1 cellular context compared by ENCODE assay signal in the genomic region with DNA sequence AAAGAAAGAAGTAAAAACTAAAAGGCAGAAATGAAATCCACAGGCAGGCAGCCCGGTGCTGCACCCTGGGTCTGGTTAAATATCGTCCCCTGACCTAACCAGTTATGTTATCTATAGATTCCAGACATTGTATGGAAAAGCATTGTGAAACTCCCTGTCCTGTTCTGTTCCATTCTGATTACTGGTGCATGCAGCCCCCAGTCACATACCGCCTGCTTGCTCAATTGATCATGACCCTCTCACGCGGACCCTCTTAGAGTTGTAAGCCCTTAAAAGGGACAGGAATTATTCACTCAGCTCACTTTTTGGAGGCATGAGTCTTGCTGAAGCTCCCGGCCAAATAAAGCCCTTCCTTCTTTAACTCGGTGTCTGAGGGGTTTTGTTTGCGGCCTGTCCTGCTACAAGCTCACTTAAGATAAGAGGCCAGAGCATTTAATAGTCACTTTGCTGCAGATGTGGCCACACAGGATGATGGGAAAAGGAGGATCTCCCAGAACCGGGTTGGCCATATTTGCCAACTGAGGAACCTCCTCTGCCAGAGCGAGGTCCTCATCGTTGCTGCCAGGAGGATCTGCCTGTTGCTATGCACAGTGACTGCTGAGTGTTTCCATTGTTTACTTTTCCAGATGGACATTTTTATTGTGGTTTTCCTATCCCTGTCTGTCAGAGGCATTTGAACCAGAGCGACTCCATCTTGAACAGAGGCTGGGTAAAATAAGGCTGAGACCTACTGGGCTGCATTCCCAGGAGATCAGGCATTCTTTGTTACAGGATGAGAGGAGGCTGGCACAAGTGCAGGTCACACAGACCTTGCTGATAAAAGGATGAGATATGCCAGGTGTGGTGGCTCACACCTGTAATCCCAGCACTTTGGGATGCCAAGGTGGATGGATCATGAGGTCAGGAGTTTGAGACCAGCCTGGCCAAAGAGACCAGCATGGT.
A peak's percentile ranks its signal among the peaks of the same experiment; 100 is the strongest.
TF ChIP-seq lines count a peak whose summit lies in the region.

No MANE protein-coding gene starts in this region.

TF ChIP-seq in SK-N-SH treated with all-trans-retinoic acid at 6 μM for 48 hours, 23 proteins besides CTCF, POLR2A, EP300 and RAD21 (continued from another document):
- TF ChIP-seq, protein P1, sequence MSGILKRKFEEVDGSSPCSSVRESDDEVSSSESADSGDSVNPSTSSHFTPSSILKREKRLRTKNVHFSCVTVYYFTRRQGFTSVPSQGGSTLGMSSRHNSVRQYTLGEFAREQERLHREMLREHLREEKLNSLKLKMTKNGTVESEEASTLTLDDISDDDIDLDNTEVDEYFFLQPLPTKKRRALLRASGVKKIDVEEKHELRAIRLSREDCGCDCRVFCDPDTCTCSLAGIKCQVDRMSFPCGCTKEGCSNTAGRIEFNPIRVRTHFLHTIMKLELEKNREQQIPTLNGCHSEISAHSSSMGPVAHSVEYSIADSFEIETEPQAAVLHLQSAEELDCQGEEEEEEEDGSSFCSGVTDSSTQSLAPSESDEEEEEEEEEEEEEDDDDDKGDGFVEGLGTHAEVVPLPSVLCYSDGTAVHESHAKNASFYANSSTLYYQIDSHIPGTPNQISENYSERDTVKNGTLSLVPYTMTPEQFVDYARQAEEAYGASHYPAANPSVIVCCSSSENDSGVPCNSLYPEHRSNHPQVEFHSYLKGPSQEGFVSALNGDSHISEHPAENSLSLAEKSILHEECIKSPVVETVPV (CRISPR knock-in tag; IDR thresholded peaks at IDR 0.05): no peak
- TF ChIP-seq ARNTL (CRISPR knock-in tag; IDR thresholded peaks at IDR 0.05; ENCODE audit: borderline replicate concordance, low read depth) (no peak), PATZ1 (CRISPR knock-in tag; IDR thresholded peaks at IDR 0.05; ENCODE audit: borderline replicate concordance) (no peak), ZNF70 (CRISPR knock-in tag; IDR thresholded peaks at IDR 0.05) (no peak), SNAI2 (CRISPR knock-in tag; IDR thresholded peaks at IDR 0.05) (0 out of 2 replicates have a peak, but pooled peaks have one; percentile 35), ZNF565 (CRISPR knock-in tag; conservative IDR thresholded peaks at IDR 0.05; ENCODE audit: low read depth) (no peak), ZC3H10 (CRISPR knock-in tag; IDR thresholded peaks at IDR 0.05) (no peak), CSDC2 (CRISPR knock-in tag; IDR thresholded peaks at IDR 0.05) (no peak)
- TF ChIP-seq, protein P2, sequence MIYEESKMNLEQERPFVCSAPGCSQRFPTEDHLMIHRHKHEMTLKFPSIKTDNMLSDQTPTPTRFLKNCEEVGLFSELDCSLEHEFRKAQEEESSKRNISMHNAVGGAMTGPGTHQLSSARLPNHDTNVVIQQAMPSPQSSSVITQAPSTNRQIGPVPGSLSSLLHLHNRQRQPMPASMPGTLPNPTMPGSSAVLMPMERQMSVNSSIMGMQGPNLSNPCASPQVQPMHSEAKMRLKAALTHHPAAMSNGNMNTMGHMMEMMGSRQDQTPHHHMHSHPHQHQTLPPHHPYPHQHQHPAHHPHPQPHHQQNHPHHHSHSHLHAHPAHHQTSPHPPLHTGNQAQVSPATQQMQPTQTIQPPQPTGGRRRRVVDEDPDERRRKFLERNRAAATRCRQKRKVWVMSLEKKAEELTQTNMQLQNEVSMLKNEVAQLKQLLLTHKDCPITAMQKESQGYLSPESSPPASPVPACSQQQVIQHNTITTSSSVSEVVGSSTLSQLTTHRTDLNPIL (CRISPR knock-in tag; IDR thresholded peaks at IDR 0.05; ENCODE audit: low read depth): no peak
